Comparison of ENCODE assay signal across 1 cellular context in the genomic region with DNA sequence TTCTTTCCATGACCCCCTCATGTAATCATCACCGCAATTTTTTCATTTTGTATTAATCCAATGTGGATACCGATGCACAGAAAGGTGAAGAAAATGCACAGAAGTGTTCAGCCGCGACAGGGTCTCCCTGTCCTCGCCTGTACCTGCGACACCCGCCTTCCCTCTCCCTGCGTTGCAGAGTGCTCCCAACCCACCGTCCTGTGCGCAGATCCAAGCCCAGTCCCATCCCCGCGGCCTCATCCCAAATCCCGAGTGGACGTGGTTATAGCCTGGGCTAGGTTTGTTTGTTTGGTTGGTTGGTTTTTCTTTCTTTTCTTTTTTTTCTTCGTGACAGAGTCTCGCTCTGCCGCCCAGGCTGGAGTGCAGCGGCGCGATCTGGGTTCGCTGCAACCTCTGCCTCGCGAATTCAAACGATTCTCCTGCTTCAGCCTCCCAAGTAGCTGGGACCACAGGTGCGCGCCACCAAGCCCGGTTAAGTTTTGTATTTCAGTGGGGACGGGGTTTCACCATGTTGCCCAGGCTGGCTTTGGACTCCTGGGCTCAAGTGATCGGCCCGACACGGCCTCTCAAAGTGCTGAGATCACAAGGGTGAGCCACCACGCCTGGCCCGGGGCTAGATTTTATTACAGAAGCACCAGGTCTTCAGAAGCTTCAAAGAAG.
TF ChIP-seq lines count a peak whose summit lies in the region.

No MANE protein-coding gene starts in this region.

TF ChIP-seq in endothelial cell of umbilical vein, 7 proteins besides CTCF, POLR2A, EP300 and RAD21:
- no peak for TF ChIP-seq EZH2 (IDR thresholded peaks at IDR 0.05; ENCODE audit: borderline replicate concordance, low read depth, low read length, severe bottlenecking)
- TF ChIP-seq GATA2 (IDR thresholded peaks at IDR 0.05; ENCODE audit: insufficient read depth, insufficient read length, low read depth, low read length), result no peak
- TF ChIP-seq FOS (IDR thresholded peaks at IDR 0.05; ENCODE audit: borderline replicate concordance, insufficient read depth, low read length), result no peak
- no peak for TF ChIP-seq JUN (IDR thresholded peaks at IDR 0.05; ENCODE audit: borderline replicate concordance, insufficient read depth, insufficient read length, low read depth)
- TF ChIP-seq POLR2AphosphoS5 (IDR thresholded peaks at IDR 0.05; ENCODE audit: insufficient read depth, low read depth, low read length), result no peak
- TF ChIP-seq, protein P1, sequence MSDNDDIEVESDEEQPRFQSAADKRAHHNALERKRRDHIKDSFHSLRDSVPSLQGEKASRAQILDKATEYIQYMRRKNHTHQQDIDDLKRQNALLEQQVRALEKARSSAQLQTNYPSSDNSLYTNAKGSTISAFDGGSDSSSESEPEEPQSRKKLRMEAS (IDR thresholded peaks at IDR 0.05; ENCODE audit: insufficient read depth, insufficient read length), result no peak
- no peak for TF ChIP-seq MYC (IDR thresholded peaks at IDR 0.05; ENCODE audit: low read depth, low read length)
TF ChIP-seq in endothelial cell of umbilical vein: peak in this region for 0.
